14 cellular contexts compared by ENCODE assay signal in the genomic region with DNA sequence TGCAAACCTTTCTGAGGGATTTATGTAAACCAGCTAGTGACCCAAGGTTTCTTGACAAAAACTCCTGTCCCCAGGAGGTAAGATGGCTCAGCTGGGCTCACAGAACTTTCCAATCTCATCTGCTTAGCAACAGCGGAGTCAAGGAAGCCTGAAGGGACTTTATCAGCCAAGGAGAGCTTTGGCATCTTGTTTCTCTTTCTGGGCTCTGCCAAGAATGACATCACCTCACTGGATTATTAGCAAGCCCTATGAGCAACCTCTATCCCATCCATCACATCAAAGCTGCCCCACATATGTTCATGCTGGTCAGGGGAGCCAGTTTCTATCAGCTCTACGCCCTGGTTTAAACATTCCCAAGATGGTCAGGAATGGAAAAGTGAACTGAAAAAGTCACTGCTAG.
DNase-seq lines count a peak whose midpoint lies in the region; ATAC-seq, FAIRE-seq and TF ChIP-seq lines count a peak whose summit lies in the region.
"Had no signal": no experiment of that assay in that cellular context is flagged by ENCODE, and none has a peak within 500 bp of the region (broad histone marks: within the 10 kb centered on the region; RNA-seq: fewer than 3 reads in every experiment).

No MANE protein-coding gene starts in this region.

- H3K27me3 ChIP-seq in AG04450 (ENCODE audit: control insufficient read depth, insufficient read depth, low read length) (no peaks in the 10 kb centered on the region), mammary epithelial cell (ENCODE audit: insufficient read depth, low read length) (no peaks in the 10 kb centered on the region)
- H3K27me3 ChIP-seq: BLaER1 treated with 17β-estradiol and CSF1 and Interleukin-3, amounts not matched to agents 10 nM and 100 nM had no signal

- 95% methylated on average over 2 of the region's 2 CpGs for WGBS in mammary epithelial cell (ENCODE audit: low coverage, missing lambda C conversion rate)

- dilution Hi-C loops in mammary epithelial cell (cut with HindIII; ENCODE audit: low sequenced_read_pairs) = no loop called here

- intact Hi-C loops in mammary epithelial cell (cut with micrococcal nuclease) = no loop called here

- no peak overlapping the region for H3K27ac ChIP-seq in AG04450 (ENCODE audit: low read depth, low read length)
- no peak overlapping the region for H3K27ac ChIP-seq in mammary epithelial cell (ENCODE audit: insufficient read depth, low read depth, low read length)
- H3K27ac ChIP-seq: BLaER1 treated with 17β-estradiol and CSF1 and Interleukin-3, amounts not matched to agents 10 nM and 100 nM; parathyroid adenoma had no signal

- no peaks in the 10 kb centered on the region for H3K4me1 ChIP-seq in mammary epithelial cell (ENCODE audit: insufficient read depth, low read length)
- H3K4me1 ChIP-seq: BLaER1 treated with 17β-estradiol and CSF1 and Interleukin-3, amounts not matched to agents 10 nM and 100 nM; parathyroid adenoma had no signal

- TF ChIP-seq POLR2A in GM18505 (IDR thresholded peaks at IDR 0.05; ENCODE audit: borderline replicate concordance, extremely low read depth, insufficient read depth, insufficient read length) = no peak

- H3K4me2 ChIP-seq in mammary epithelial cell (ENCODE audit: insufficient read depth, low read depth, low read length) = no peak overlapping the region
- H3K4me2 ChIP-seq: BLaER1 treated with 17β-estradiol and CSF1 and Interleukin-3, amounts not matched to agents 10 nM and 100 nM had no signal

- no peaks in the 10 kb centered on the region for H3K79me2 ChIP-seq in mammary epithelial cell (ENCODE audit: insufficient read depth, low read length)
- H3K79me2 ChIP-seq: parathyroid adenoma had no signal

- POLR2A ChIA-PET in AG04450 (lab: Yijun Ruan, JAX) = interaction anchor here (1.2 kb wide), 1 partner anchor 462 kb away, joined by 4 read pairs; a partner anchor contains a TSS

- no TSS peak for BruUV-seq in mammary epithelial cell (replicated peaks; lab: Mats Ljungman, UMichigan)

- no peak overlapping the region for H3K27ac Mint-ChIP-seq in HFFc6
- H3K27ac Mint-ChIP-seq: immature natural killer cell had no signal

- peaks cover 10% of the 10 kb centered on the region; the same call in 1 of the 2 replicates for H3K4me1 Mint-ChIP-seq in HFFc6 (ENCODE audit: low read depth)
- H3K4me1 Mint-ChIP-seq: immature natural killer cell had no signal

- H2AFZ ChIP-seq in mammary epithelial cell (ENCODE audit: low read depth, low read length) = no peak overlapping the region
- H2AFZ ChIP-seq: parathyroid adenoma had no signal

- no peak for TF ChIP-seq CTCF in AG04450 (IDR thresholded peaks at IDR 0.05; ENCODE audit: low read depth, low read length)
- TF ChIP-seq CTCF in HFFc6 (IDR thresholded peaks at IDR 0.05) = no peak
- TF ChIP-seq CTCF in mammary epithelial cell (conservative IDR thresholded peaks at IDR 0.05 in 1 of 2, IDR thresholded peaks at IDR 0.05 in 1 of 2; ENCODE audit: extremely low read depth in 1 of 2, insufficient read depth in 1 of 2, low read depth in 1 of 2, low read length in 2 of 2) = no peak

- H3K9me3 ChIP-seq in AG04450 (ENCODE audit: control insufficient read depth, insufficient read depth, low read length) (no peaks in the 10 kb centered on the region), mammary epithelial cell (replicated peaks; ENCODE audit: insufficient read depth, low read length) (no peaks in the 10 kb centered on the region)
- H3K9me3 ChIP-seq: BLaER1 treated with 17β-estradiol and CSF1 and Interleukin-3, amounts not matched to agents 10 nM and 100 nM had no signal

- H3K4me3 Mint-ChIP-seq in HFFc6 = no peak overlapping the region
- H3K4me3 Mint-ChIP-seq: immature natural killer cell had no signal

- in situ Hi-C loops in mammary epithelial cell (cut with MboI; ENCODE audit: low sequenced_read_pairs in 2 of 2) = no loop called here

- DNase-seq in AG04450 (ENCODE audit: low read depth, low spot score) (peak; percentile 92), HFFc6 (peak; percentile 39), mammary epithelial cell (peak; percentile 62), kidney glomerular epithelial cell (lab: John Stamatoyannopoulos, UW) (peak; percentile 96), frontal cortex (ENCODE audit: low spot score in 2 of 2) (no peak), DMS53 (lab: John Stamatoyannopoulos, UW) (no peak), NCI-H1092 (lab: John Stamatoyannopoulos, UW) (no peak)
- DNase-seq: activated CD4-positive, CD25-positive, alpha-beta regulatory T cell treated with anti-CD3 and anti-CD28 coated beads, Interleukin-2, amount 50 U/mL, for 72 hours; activated naive CD4-positive, alpha-beta T cell; effector memory CD4-positive, alpha-beta T cell; immature natural killer cell had no signal

- H3K36me3 ChIP-seq in mammary epithelial cell (ENCODE audit: insufficient read depth, low read length) = no peaks in the 10 kb centered on the region
- H3K36me3 ChIP-seq: BLaER1 treated with 17β-estradiol and CSF1 and Interleukin-3, amounts not matched to agents 10 nM and 100 nM had no signal

- no peaks in the 10 kb centered on the region for H3K36me3 Mint-ChIP-seq in HFFc6 (ENCODE audit: low read depth)
- H3K36me3 Mint-ChIP-seq: immature natural killer cell had no signal

- no peak for FAIRE-seq in frontal cortex (lab: Jason Lieb, UNC)

- no peak overlapping the region for H3K4me3 ChIP-seq in AG04450 (ENCODE audit: low read depth, low read length)
- H3K4me3 ChIP-seq in mammary epithelial cell (replicated peaks in 1 of 3; ENCODE audit: insufficient read depth in 1 of 3, low read depth in 2 of 3, low read length in 3 of 3) = no peak overlapping the region
- H3K4me3 ChIP-seq: BLaER1 treated with 17β-estradiol and CSF1 and Interleukin-3, amounts not matched to agents 10 nM and 100 nM had no signal

- H3K9me3 Mint-ChIP-seq in HFFc6 = no peaks in the 10 kb centered on the region
- H3K9me3 Mint-ChIP-seq: immature natural killer cell had no signal

- CTCF ChIA-PET in AG04450 (lab: Charles Lee) (no interaction called here), mammary epithelial cell (lab: Charles Lee; ENCODE audit: low non-redundant PET) (no interaction called here)

- ATAC-seq in GM18505 (IDR thresholded peaks at IDR 0.05; ENCODE audit: unreplicated experiment) = no peak

- peaks cover 5% of the 10 kb centered on the region for H3K27me3 Mint-ChIP-seq in HFFc6 (ENCODE audit: insufficient read depth)

- H4K20me1 ChIP-seq in mammary epithelial cell (ENCODE audit: insufficient read depth, low read length) = no peaks in the 10 kb centered on the region
- H4K20me1 ChIP-seq: BLaER1 treated with 17β-estradiol and CSF1 and Interleukin-3, amounts not matched to agents 10 nM and 100 nM had no signal

- no peak overlapping the region for H3K9ac ChIP-seq in mammary epithelial cell (ENCODE audit: insufficient read depth, low read length)
- H3K9ac ChIP-seq: BLaER1 treated with 17β-estradiol and CSF1 and Interleukin-3, amounts not matched to agents 10 nM and 100 nM; parathyroid adenoma had no signal

Comparison
In these comparisons a context has a peak if more than half of its experiments do, and no peak if none do; other contexts are left out.
1. DNase-seq: peak in AG04450 (single experiment), HFFc6 (single experiment), mammary epithelial cell (single experiment) and kidney glomerular epithelial cell (single experiment); none in frontal cortex (0 of 2), DMS53 (single experiment) and NCI-H1092 (single experiment).